ENCODE assay signal across 12 cellular contexts in genomic region chr15:49875392-49875791, GRCh38.
DNase-seq lines count a peak whose midpoint lies in the region; ATAC-seq, FAIRE-seq and TF ChIP-seq lines count a peak whose summit lies in the region.
"Had no signal": no experiment of that assay in that cellular context is flagged by ENCODE, and none has a peak within 500 bp of the region (broad histone marks: within the 10 kb centered on the region; RNA-seq: fewer than 3 reads in every experiment).

No MANE protein-coding gene starts in this region.

- no peak overlapping the region for H2AFZ ChIP-seq in OCI-LY7 (ENCODE audit: low read length)
- no peak overlapping the region for H2AFZ ChIP-seq in keratinocyte (ENCODE audit: control insufficient read depth, low read length)

- no peak overlapping the region for H3K27ac ChIP-seq in 22Rv1
- H3K27ac ChIP-seq in OCI-LY7 (ENCODE audit: low read depth, low read length, poor library complexity, severe bottlenecking), result no peak overlapping the region
- no peak overlapping the region for H3K27ac ChIP-seq in keratinocyte (ENCODE audit: control insufficient read depth, insufficient read depth, low read length)

- H3K79me2 ChIP-seq in OCI-LY7 (ENCODE audit: insufficient read depth, low read depth, low read length) (no peaks in the 10 kb centered on the region), keratinocyte (ENCODE audit: control insufficient read depth, insufficient read depth, low read length) (no peaks in the 10 kb centered on the region)

- no peaks in the 10 kb centered on the region for H4K20me1 ChIP-seq in OCI-LY7 (ENCODE audit: insufficient read depth, low read length)
- H4K20me1 ChIP-seq in keratinocyte (ENCODE audit: control insufficient read depth, extremely low read depth, insufficient read depth, low read length), result no peaks in the 10 kb centered on the region

- intact Hi-C loops in OCI-LY7 (cut with micrococcal nuclease; ENCODE audit: unreplicated experiment), result no loop called here

- dilution Hi-C loops in keratinocyte (cut with MboI; ENCODE audit: extremely low pct_ligation_motif_present, low sequenced_read_pairs), result no loop called here

- no TSS peak for BruUV-seq in OCI-LY7 (replicated peaks; lab: Mats Ljungman, UMichigan)

- ATAC-seq in GM19351 (IDR thresholded peaks at IDR 0.05; ENCODE audit: unreplicated experiment) (peak; percentile 63), GM21515 (IDR thresholded peaks at IDR 0.05; ENCODE audit: unreplicated experiment) (no peak)

- no peak overlapping the region for H3K4me3 ChIP-seq in OCI-LY7 (ENCODE audit: low read depth, low read length, poor library complexity, severe bottlenecking)
- H3K4me3 ChIP-seq in keratinocyte (ENCODE audit: control insufficient read depth in 2 of 3, extremely low read depth in 1 of 3, insufficient read depth in 2 of 3, low read depth in 1 of 3, low read length in 3 of 3), result no peak overlapping the region

- CTCF ChIA-PET in OCI-LY7 (lab: Charles Lee; ENCODE audit: unreplicated experiment), result no interaction called here

- TF ChIP-seq CTCF in 22Rv1 (IDR thresholded peaks at IDR 0.05), result peak; percentile 24; the same call in 1 of the 2 replicates
- TF ChIP-seq CTCF in OCI-LY7 (conservative IDR thresholded peaks at IDR 0.05; ENCODE audit: low read length), result peak; percentile 60
- peak; percentile 24 to 40 (median 32) for TF ChIP-seq CTCF in keratinocyte (optimal IDR thresholded peaks at IDR 0.05 in 1 of 3, IDR thresholded peaks at IDR 0.05 in 1 of 3, conservative IDR thresholded peaks at IDR 0.05 in 1 of 3; ENCODE audit: extremely low read depth in 1 of 3, insufficient read depth in 2 of 3, low read length in 3 of 3)

- H3K27me3 ChIP-seq in keratinocyte (ENCODE audit: control insufficient read depth, extremely low read depth, insufficient read depth, low read length), result no peaks in the 10 kb centered on the region

- no peaks in the 10 kb centered on the region for H3K9me3 ChIP-seq in OCI-LY7 (ENCODE audit: low read length)
- H3K9me3 ChIP-seq in keratinocyte (ENCODE audit: control insufficient read depth, low read depth, low read length), result no peaks in the 10 kb centered on the region

- H3K9me1 ChIP-seq in keratinocyte (ENCODE audit: control insufficient read depth, extremely low read depth, insufficient read depth, low read length), result no peaks in the 10 kb centered on the region

- no peak overlapping the region for H3K9ac ChIP-seq in keratinocyte (ENCODE audit: control insufficient read depth, extremely low read depth, insufficient read depth, low read length)

- DNase-seq in OCI-LY7 (ENCODE audit: low spot score) (peak; percentile 20), keratinocyte (ENCODE audit: low read depth, low spot score) (no peak), GDM1 (lab: John Stamatoyannopoulos, UW) (no peak), activated gamma-delta T cell (lab: John Stamatoyannopoulos, UW) (no peak), SHP77 (lab: John Stamatoyannopoulos, UW) (no peak)
- DNase-seq: activated CD4-positive, alpha-beta T cell treated with anti-CD3 and anti-CD28 coated beads, Interleukin-2, amount 50 U/mL, for 4 hours; activated naive CD4-positive, alpha-beta T cell treated with anti-CD3 and anti-CD28 coated beads, Interleukin-2, amount 10 ng/mL, durations not matched to agents 7 days and 5 days; NCI-H2171 had no signal

- H3K4me1 ChIP-seq in OCI-LY7 (ENCODE audit: insufficient read depth, low read length, poor library complexity, severe bottlenecking) (no peaks in the 10 kb centered on the region), keratinocyte (ENCODE audit: control insufficient read depth, extremely low read depth, insufficient read depth, low read length) (no peaks in the 10 kb centered on the region)

- H3K4me2 ChIP-seq in OCI-LY7 (ENCODE audit: low read length) (no peak overlapping the region), keratinocyte (ENCODE audit: control insufficient read depth, extremely low read depth, insufficient read depth, low read depth, low read length) (no peak overlapping the region)

- no peak for FAIRE-seq in keratinocyte (lab: Jason Lieb, UNC)
- FAIRE-seq: colon had no signal

- no peaks in the 10 kb centered on the region for H3K9me2 ChIP-seq in OCI-LY7 (ENCODE audit: insufficient read depth, low read length)

- H3K36me3 ChIP-seq in OCI-LY7 (ENCODE audit: insufficient read depth, low read length) (no peaks in the 10 kb centered on the region), keratinocyte (ENCODE audit: control insufficient read depth in 2 of 2, extremely low read depth in 1 of 2, insufficient read depth in 2 of 2, low read length in 2 of 2) (no peaks in the 10 kb centered on the region)

- POLR2A ChIA-PET in OCI-LY7 (lab: Charles Lee), result interaction anchor here (0.5 to 1.1 kb wide), 2 partner anchors 22 to 112 kb away, joined by 3 read pairs; no protein-coding TSS in a partner anchor
